In genomic region chr1:10829965-10830515, GRCh38 we compare ENCODE assay signal across 1 cellular context.
TF ChIP-seq lines count a peak whose summit lies in the region.

No MANE protein-coding gene starts in this region.

TF ChIP-seq in WTC11, 78 proteins besides CTCF, POLR2A, EP300 and RAD21 (continued from another document):
- TF ChIP-seq, protein P1, sequence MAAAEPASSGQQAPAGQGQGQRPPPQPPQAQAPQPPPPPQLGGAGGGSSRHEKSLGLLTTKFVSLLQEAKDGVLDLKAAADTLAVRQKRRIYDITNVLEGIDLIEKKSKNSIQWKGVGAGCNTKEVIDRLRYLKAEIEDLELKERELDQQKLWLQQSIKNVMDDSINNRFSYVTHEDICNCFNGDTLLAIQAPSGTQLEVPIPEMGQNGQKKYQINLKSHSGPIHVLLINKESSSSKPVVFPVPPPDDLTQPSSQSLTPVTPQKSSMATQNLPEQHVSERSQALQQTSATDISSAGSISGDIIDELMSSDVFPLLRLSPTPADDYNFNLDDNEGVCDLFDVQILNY (CRISPR knock-in tag; IDR thresholded peaks at IDR 0.05) = no peak
- TF ChIP-seq AR (CRISPR knock-in tag; IDR thresholded peaks at IDR 0.05) (no peak), JAZF1 (CRISPR knock-in tag; IDR thresholded peaks at IDR 0.05) (no peak), FOXK1 (CRISPR knock-in tag; IDR thresholded peaks at IDR 0.05) (no peak), FOXJ3 (CRISPR knock-in tag; IDR thresholded peaks at IDR 0.05; ENCODE audit: borderline replicate concordance) (no peak), TP53 (CRISPR knock-in tag; IDR thresholded peaks at IDR 0.05) (no peak), ATF3 (CRISPR knock-in tag; conservative IDR thresholded peaks at IDR 0.05) (no peak), ATF2 (CRISPR knock-in tag; IDR thresholded peaks at IDR 0.05; ENCODE audit: borderline replicate concordance, low read depth) (no peak), ESRRA (CRISPR knock-in tag; IDR thresholded peaks at IDR 0.05; ENCODE audit: borderline replicate concordance) (no peak)
TF ChIP-seq in WTC11: peak in this region for 0.
